1 cellular context compared by ENCODE assay signal in genomic region chr11:67606477-67607295, GRCh38.
TF ChIP-seq lines count a peak whose summit lies in the region.

Gene NDUFV1, plus strand, starts transcription at chr11:67606936. Its CDS starts 69 bp downstream, at chr11:67607005.

TF ChIP-seq in K562, 482 proteins besides CTCF, POLR2A, EP300 and RAD21 (continued from another document and continues in another):
- TF ChIP-seq HCFC1 (IDR thresholded peaks at IDR 0.05; ENCODE audit: low read depth, low read length) (peak; percentile 95), GTF2F1 (IDR thresholded peaks at IDR 0.05; ENCODE audit: low read depth, low read length) (no peak), YY1 (IDR thresholded peaks at IDR 0.05; ENCODE audit: borderline replicate concordance in 1 of 3, control insufficient read depth in 1 of 3, extremely low read depth in 1 of 3, insufficient read depth in 3 of 3, insufficient read length in 1 of 3, insufficient replicate concordance in 2 of 3, low read depth in 1 of 3, low read length in 2 of 3) (peak in 2 of 3 experiments; percentile 29 to 72), HMGN3 (IDR thresholded peaks at IDR 0.05; ENCODE audit: borderline replicate concordance, extremely low read depth, insufficient read length, low read depth, low read length) (peak; percentile 63), SUPT5H (IDR thresholded peaks at IDR 0.05) (peak; percentile 85), RUNX1 (IDR thresholded peaks at IDR 0.05; ENCODE audit: low read depth) (peak; percentile 46; the same call in 1 of the 2 replicates), RBM17 (IDR thresholded peaks at IDR 0.05; ENCODE audit: borderline replicate concordance, low read depth, low read length) (no peak), ZNF174 (CRISPR knock-in tag; IDR thresholded peaks at IDR 0.05) (no peak), ZNF395 (CRISPR knock-in tag; IDR thresholded peaks at IDR 0.05) (peak; percentile 81; the same call in 1 of the 2 replicates), NR2C2 (CRISPR knock-in tag; IDR thresholded peaks at IDR 0.05) (peak; percentile 91), NR2C2 (tag; IDR thresholded peaks at IDR 0.05) (peak; percentile 97), NR4A1 (CRISPR knock-in tag; IDR thresholded peaks at IDR 0.05) (0 out of 2 replicates have a peak, but pooled peaks have one; percentile 19), NR4A1 (tag; IDR thresholded peaks at IDR 0.05) (no peak), MITF (IDR thresholded peaks at IDR 0.05) (peak; percentile 76; the same call in 1 of the 2 replicates), ZNF280A (IDR thresholded peaks at IDR 0.05; ENCODE audit: low read depth, partially characterized antibody) (no peak), MTA2 (IDR thresholded peaks at IDR 0.05; ENCODE audit: low read depth) (0 out of 2 replicates have a peak, but pooled peaks have one; percentile 18), MTA1 (IDR thresholded peaks at IDR 0.05; ENCODE audit: borderline replicate concordance) (peak; percentile 99), HSF4 (CRISPR knock-in tag; IDR thresholded peaks at IDR 0.05; ENCODE audit: borderline replicate concordance) (no peak), MAZ (CRISPR knock-in tag; conservative IDR thresholded peaks at IDR 0.05 in 1 of 2, IDR thresholded peaks at IDR 0.05 in 1 of 2) (peak; percentile 83 to 89), HMG20A (CRISPR knock-in tag; conservative IDR thresholded peaks at IDR 0.05) (no peak), BRF2 (IDR thresholded peaks at IDR 0.05; ENCODE audit: borderline replicate concordance, insufficient read depth, insufficient read length) (no peak), ZKSCAN8 (CRISPR knock-in tag; IDR thresholded peaks at IDR 0.05) (peak; percentile 83), HDGF (IDR thresholded peaks at IDR 0.05) (peak; percentile 85; the same call in 1 of the 2 replicates), ZBTB11 (CRISPR knock-in tag; IDR thresholded peaks at IDR 0.05) (peak in 1 of 3 experiments; percentile 31; a peak in 1 of 6 replicates), E2F3 (CRISPR knock-in tag; IDR thresholded peaks at IDR 0.05) (0 out of 2 replicates have a peak, but pooled peaks have one; percentile 54), TBL1XR1 (IDR thresholded peaks at IDR 0.05; ENCODE audit: low read length in 2 of 2) (peak; percentile 54 to 90; a peak in 3 of 4 replicates), PPARD (CRISPR knock-in tag; IDR thresholded peaks at IDR 0.05) (no peak), ZNF184 (CRISPR knock-in tag; IDR thresholded peaks at IDR 0.05) (no peak), ZNF583 (CRISPR knock-in tag; IDR thresholded peaks at IDR 0.05) (no peak), ZSCAN32 (CRISPR knock-in tag; IDR thresholded peaks at IDR 0.05) (no peak), FOXA3 (CRISPR knock-in tag; conservative IDR thresholded peaks at IDR 0.05 in 1 of 2, IDR thresholded peaks at IDR 0.05 in 1 of 2) (0 out of 4 replicates have a peak, but pooled peaks of 1 of the 2 experiments have one; percentile 32), GATA2 (CRISPR knock-in tag; IDR thresholded peaks at IDR 0.05) (no peak), SP2 (IDR thresholded peaks at IDR 0.05; ENCODE audit: extremely low read depth, low read depth, low read length, poor library complexity, severe bottlenecking) (no peak), CXXC5 (CRISPR knock-in tag; IDR thresholded peaks at IDR 0.05) (peak; percentile 97), SPI1 (IDR thresholded peaks at IDR 0.05; ENCODE audit: borderline replicate concordance, low read depth, low read length) (peak; percentile 55; the same call in 1 of the 2 replicates), SMC3 (conservative IDR thresholded peaks at IDR 0.05; ENCODE audit: insufficient read depth, low read depth, low read length) (0 out of 2 replicates have a peak, but pooled peaks have one; percentile 36), KAT7 (CRISPR knock-in tag; IDR thresholded peaks at IDR 0.05; ENCODE audit: borderline replicate concordance) (0 out of 2 replicates have a peak, but pooled peaks have one; percentile 64), ZFX (CRISPR knock-in tag; IDR thresholded peaks at IDR 0.05) (peak; percentile 65), CGGBP1 (CRISPR knock-in tag; IDR thresholded peaks at IDR 0.05) (no peak), NR2F6 (CRISPR knock-in tag; IDR thresholded peaks at IDR 0.05) (no peak), FOXO4 (CRISPR knock-in tag; IDR thresholded peaks at IDR 0.05) (0 out of 2 replicates have a peak, but pooled peaks have one; percentile 17), ZBTB7A (IDR thresholded peaks at IDR 0.05; ENCODE audit: borderline replicate concordance, control insufficient read depth, low read depth, low read length) (peak; percentile 78), XRCC4 (IDR thresholded peaks at IDR 0.05; ENCODE audit: extremely low read depth, insufficient read depth, insufficient read length) (no peak), ATF2 (CRISPR knock-in tag; IDR thresholded peaks at IDR 0.05) (no peak), FOXK1 (CRISPR knock-in tag; IDR thresholded peaks at IDR 0.05; ENCODE audit: borderline replicate concordance) (0 out of 2 replicates have a peak, but pooled peaks have one; percentile 56), GMEB1 (CRISPR knock-in tag; IDR thresholded peaks at IDR 0.05) (peak; percentile 96), ATF7 (IDR thresholded peaks at IDR 0.05) (peak; percentile 86), ZFP30 (CRISPR knock-in tag; IDR thresholded peaks at IDR 0.05; ENCODE audit: borderline replicate concordance) (no peak), ID3 (CRISPR knock-in tag; IDR thresholded peaks at IDR 0.05) (no peak), ID3 (tag; IDR thresholded peaks at IDR 0.05) (no peak), BHLHE40 (IDR thresholded peaks at IDR 0.05; ENCODE audit: low read length) (peak; percentile 32; the same call in 1 of the 2 replicates), ZBTB34 (CRISPR knock-in tag; IDR thresholded peaks at IDR 0.05) (no peak)
